In the genomic region with DNA sequence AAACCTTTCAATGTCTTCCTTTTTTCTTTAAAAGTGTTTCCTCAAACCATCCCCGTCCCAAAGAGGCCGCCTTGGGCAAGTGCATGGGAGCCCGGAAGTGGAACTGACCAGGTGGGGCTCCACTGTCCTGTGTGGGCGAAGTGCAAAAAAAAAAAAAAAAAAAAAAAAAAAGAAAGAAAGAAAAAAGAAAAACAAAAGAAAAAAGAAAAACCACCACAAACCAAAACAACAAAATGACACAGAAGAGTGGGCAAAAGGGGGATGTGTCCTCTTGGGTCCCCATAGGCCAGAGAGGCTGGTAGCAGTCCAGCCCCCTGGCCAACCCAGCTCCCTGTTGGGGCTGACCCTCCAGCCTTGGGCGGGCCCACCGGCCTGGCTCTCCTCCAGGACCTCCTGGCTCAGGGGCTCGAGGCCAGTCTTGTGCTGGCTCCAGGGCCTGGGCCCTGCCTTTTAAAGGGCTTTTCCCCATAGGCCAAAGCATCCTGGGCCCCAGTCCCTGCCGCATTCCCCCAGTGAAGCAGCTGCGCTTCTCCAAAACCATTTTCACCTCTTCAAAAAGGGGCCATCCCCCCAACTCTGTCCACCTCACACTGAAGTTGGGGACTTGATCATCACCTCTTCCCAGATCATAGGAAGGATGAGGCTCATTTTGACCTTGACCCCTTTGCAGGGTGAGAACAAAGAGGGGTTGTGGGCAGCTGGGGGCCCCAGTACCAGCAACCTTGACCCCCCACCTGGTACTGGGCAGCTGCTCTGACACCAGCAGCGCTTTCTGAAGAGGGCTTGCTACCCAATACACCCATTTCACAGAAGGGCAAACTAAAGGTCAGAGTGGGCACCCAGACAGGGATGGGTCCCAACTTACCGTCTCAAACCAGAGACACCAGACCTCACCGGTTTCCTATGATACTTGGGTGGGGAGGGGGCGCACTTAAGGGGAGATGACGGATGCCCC, we compare ENCODE assay signal across 9 cellular contexts. TPM values are rescaled to one million over a fixed set of nuclear protein-coding genes. Genes with fewer than 3 reads are reported as not detected.
DNase-seq lines count a peak whose midpoint lies in the region; ATAC-seq, FAIRE-seq and TF ChIP-seq lines count a peak whose summit lies in the region.
"Had no signal": no experiment of that assay in that cellular context is flagged by ENCODE, and none has a peak within 500 bp of the region (broad histone marks: within the 10 kb centered on the region; RNA-seq: fewer than 3 reads in every experiment).

No MANE protein-coding gene starts in this region.

- peak; percentile 53 for ATAC-seq in K562
- ATAC-seq in GM18498 (IDR thresholded peaks at IDR 0.05; ENCODE audit: unreplicated experiment): no peak
- ATAC-seq in HG03045 (IDR thresholded peaks at IDR 0.05; ENCODE audit: unreplicated experiment): no peak

- H3K36me3 ChIP-seq in BE2C: peaks cover 32% of the 10 kb centered on the region
- H3K36me3 ChIP-seq in K562 (ENCODE audit: control insufficient read depth, insufficient read depth, low read length): peaks cover 26% of the 10 kb centered on the region; the same call in 2 of the 3 replicates

- no peak overlapping the region for H3K4me2 ChIP-seq in K562 (ENCODE audit: insufficient read depth, low read length)

- TF ChIP-seq CTCF in BE2C (IDR thresholded peaks at IDR 0.05; ENCODE audit: low read depth, low read length) (no peak), K562 (IDR thresholded peaks at IDR 0.05 in 2 of 3, conservative IDR thresholded peaks at IDR 0.05 in 1 of 3; ENCODE audit: insufficient read depth in 2 of 3, low read depth in 1 of 3, low read length in 3 of 3) (no peak), nephron progenitor cell (IDR thresholded peaks at IDR 0.05) (no peak), D721Med (IDR thresholded peaks at IDR 0.05; ENCODE audit: insufficient read depth, missing control alignments) (no peak)

- no peak overlapping the region for H3K4me3 Mint-ChIP-seq in nephron progenitor cell

- peaks cover 6% of the 10 kb centered on the region for H3K27me3 Mint-ChIP-seq in nephron progenitor cell (ENCODE audit: low read depth, poor library complexity)

- intact Hi-C loops in K562 (cut with micrococcal nuclease): no loop called here

- peak; percentile 97 for FAIRE-seq in G401.6 (lab: Jason Lieb, UNC)
- FAIRE-seq in K562 (lab: Jason Lieb, UNC): no peak
- no peak for FAIRE-seq in D721Med (lab: Jason Lieb, UNC)

- H3K9me3 Mint-ChIP-seq in nephron progenitor cell: no peaks in the 10 kb centered on the region

- TF ChIP-seq EP300 in K562 (IDR thresholded peaks at IDR 0.05; ENCODE audit: low read length): no peak

- in situ Hi-C loops in K562 (cut with MboI): no loop called here

- no peaks in the 10 kb centered on the region for H3K27me3 ChIP-seq in BE2C
- no peaks in the 10 kb centered on the region for H3K27me3 ChIP-seq in K562 (ENCODE audit: control insufficient read depth in 2 of 2, insufficient read depth in 2 of 2, low read length in 2 of 2)

- peak overlapping the region; percentile 42 for H3K27ac Mint-ChIP-seq in nephron progenitor cell

- POLR2A ChIA-PET in K562 (lab: Yijun Ruan, JAX): interaction anchor here (1.6 kb wide), 1 partner anchor 12 kb away, joined by 4 read pairs; no protein-coding TSS in a partner anchor

- no peak; the same call in 1 of the 2 replicates for TF ChIP-seq POLR2A in K562 (conservative IDR thresholded peaks at IDR 0.05)

- peaks cover 35% of the 10 kb centered on the region for H3K4me1 ChIP-seq in BE2C
- peaks cover 0 to 35% of the 10 kb centered on the region in 2 experiments; a peak in 3 of 5 replicates for H3K4me1 ChIP-seq in K562 (replicated peaks in 1 of 2; ENCODE audit: control insufficient read depth in 2 of 2, insufficient read depth in 2 of 2, low read length in 2 of 2)

- H3K27ac ChIP-seq in K562 (ENCODE audit: extremely low read depth, low read depth, low read length): no peak overlapping the region

- CTCF ChIA-PET in K562 (lab: Yijun Ruan, JAX; ENCODE audit: low intra/inter-chr PET ratio): interaction anchor here (0.6 kb wide), 1 partner anchor 96 kb away, joined by 3 read pairs; no protein-coding TSS in a partner anchor

- peaks cover 9% of the 10 kb centered on the region for H3K36me3 Mint-ChIP-seq in nephron progenitor cell (ENCODE audit: low read depth)

- H4K20me1 ChIP-seq in K562 (replicated peaks; ENCODE audit: control insufficient read depth, insufficient read depth, low read length): no peaks in the 10 kb centered on the region

- peaks cover 2% of the 10 kb centered on the region for H3K9me1 ChIP-seq in K562 (ENCODE audit: control insufficient read depth, insufficient read depth, low read length)

- 69% methylated on average over 9 of the region's 14 CpGs for WGBS in K562 (ENCODE audit: insufficient coverage, low coverage, missing lambda C conversion rate)

- H3K4me3 ChIP-seq in BE2C (ENCODE audit: low read depth, low read length): no peak overlapping the region
- H3K4me3 ChIP-seq in K562: no peak overlapping the region

- no peaks in the 10 kb centered on the region for H3K9me3 ChIP-seq in BE2C
- H3K9me3 ChIP-seq in K562 (replicated peaks; ENCODE audit: control insufficient read depth, insufficient read depth, low read depth, low read length): no peaks in the 10 kb centered on the region

- peaks cover 67% of the 10 kb centered on the region for H3K4me1 Mint-ChIP-seq in nephron progenitor cell

- no peak for TF ChIP-seq RAD21 in K562 (CRISPR knock-in tag; conservative IDR thresholded peaks at IDR 0.05 in 1 of 2, IDR thresholded peaks at IDR 0.05 in 1 of 2)

- no peaks in the 10 kb centered on the region; the same call in 2 of the 3 replicates for H3K79me2 ChIP-seq in K562 (ENCODE audit: control insufficient read depth, insufficient read depth, low read length)

- BruUV-seq in K562 (replicated peaks; lab: Mats Ljungman, UMichigan): TSS peak; percentile 30

- no peak overlapping the region for H2AFZ ChIP-seq in K562 (ENCODE audit: low read depth, low read length)

- H3K9ac ChIP-seq in K562 (ENCODE audit: insufficient read depth in 1 of 2, low read depth in 2 of 2, low read length in 2 of 2): no peak overlapping the region

- DNase-seq in BE2C (peak; percentile 77), K562 (ENCODE audit: extremely low read depth in 1 of 4, low spot score in 3 of 4) (peak in 1 of 4 experiments; percentile 27), nephron progenitor cell (no peak), D721Med (ENCODE audit: insufficient read length, low spot score) (no peak), SIG-M5 (lab: John Stamatoyannopoulos, UW) (no peak)
- DNase-seq: NCI-H524 had no signal

TF ChIP-seq in K562, 482 proteins besides CTCF, POLR2A, EP300 and RAD21 (continues in another document):
- TF ChIP-seq KDM1A (IDR thresholded peaks at IDR 0.05) (peak; percentile 9 to 51; a peak in 1 of 4 replicates), KLF1 (tag; IDR thresholded peaks at IDR 0.05) (no peak), POLR2H (tag; IDR thresholded peaks at IDR 0.05; ENCODE audit: low read depth) (no peak), NCOR1 (IDR thresholded peaks at IDR 0.05) (no peak), TAL1 (IDR thresholded peaks at IDR 0.05) (no peak), BCOR (IDR thresholded peaks at IDR 0.05) (peak; percentile 86)
- TF ChIP-seq, protein P1, sequence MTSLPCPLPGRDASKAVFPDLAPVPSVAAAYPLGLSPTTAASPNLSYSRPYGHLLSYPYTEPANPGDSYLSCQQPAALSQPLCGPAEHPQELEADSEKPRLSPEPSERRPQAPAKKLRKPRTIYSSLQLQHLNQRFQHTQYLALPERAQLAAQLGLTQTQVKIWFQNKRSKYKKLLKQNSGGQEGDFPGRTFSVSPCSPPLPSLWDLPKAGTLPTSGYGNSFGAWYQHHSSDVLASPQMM (CRISPR knock-in tag; IDR thresholded peaks at IDR 0.05): no peak

RNA-seq across cellular contexts. Expression of a gene that starts 9.4 kb away (rescaled TPM):
- polyA plus RNA-seq in BE2C (2012; ENCODE audit: insufficient read depth, insufficient read length, low read depth): 69.0 TPM
- 20.8 and 48.0 TPM in 2 replicates for total RNA-seq in K562 (2011; cell fraction: chromatin; rRNA removed; ENCODE audit: low replicate concordance)
- 32.9 and 39.0 TPM in 2 replicates for total RNA-seq in K562 (2011; cell fraction: nucleolus; rRNA removed)
- total RNA-seq in K562 (2011; cell fraction: nucleoplasm; rRNA removed): 29.8 and 36.5 TPM in 2 replicates
- total RNA-seq in K562 (2014; rRNA removed) (14.6 and 18.4 TPM in 2 replicates), K562 (2014; rRNA removed; fragmentation: Illumina TruSeq; extraction: Trizol) (7.4 and 8.0 TPM in 2 replicates), K562 (2015; rRNA removed; fragmentation: Illumina TruSeq; extraction: Trizol) (10.7 and 11.2 TPM in 2 replicates), K562 (2021) (29.4 and 31.6 TPM in 2 replicates)
- polyA plus RNA-seq in K562 (2011; rRNA removed) (3.3 TPM in 2 replicates), K562 (2014; fragmentation: Illumina TruSeq; extraction: Trizol) (7.2 and 10.0 TPM in 2 replicates), K562 (2014; fragmentation: Nextera tagmentation; extraction: Ambion mirVana) (1 to 10 TPM in 1 of 2 experiments, under 1 TPM in 1; 0.75 to 1.2 TPM), K562 (2014; rRNA removed) (8.0 and 9.0 TPM in 2 replicates)
- polyA plus RNA-seq in K562 (2011; cell fraction: cytosol; rRNA removed): 2.4 and 7.2 TPM in 2 replicates
- polyA plus RNA-seq in K562 (2011; cell fraction: nucleus; rRNA removed): 12.5 and 31.3 TPM in 2 replicates
- 6.6 and 8.2 TPM in 2 replicates for polyA plus RNA-seq in K562 (2012)
- polyA minus RNA-seq in K562 (2011; rRNA and poly(A)+ RNA removed): 6.9 and 8.8 TPM in 2 replicates
- 12.9 and 18.3 TPM in 2 replicates for polyA minus RNA-seq in K562 (2011; cell fraction: cytosol; rRNA and poly(A)+ RNA removed)
- polyA minus RNA-seq in K562 (2011; cell fraction: nucleus; rRNA and poly(A)+ RNA removed): 24.7 and 27.6 TPM in 2 replicates

RNA-seq across cellular contexts. Expression of a gene that starts 18.8 kb away (rescaled TPM):
- polyA plus RNA-seq in BE2C (2012; ENCODE audit: insufficient read depth, insufficient read length, low read depth): 3.0 TPM
- 1.3 and 3.0 TPM in 2 replicates for total RNA-seq in K562 (2011; cell fraction: chromatin; rRNA removed; ENCODE audit: low replicate concordance)
- 3.0 and 3.3 TPM in 2 replicates for total RNA-seq in K562 (2011; cell fraction: nucleolus; rRNA removed)
- 2.9 and 4.0 TPM in 2 replicates for total RNA-seq in K562 (2011; cell fraction: nucleoplasm; rRNA removed)
- total RNA-seq in K562 (2014; rRNA removed) (1.0 and 1.1 TPM in 2 replicates), K562 (2014; rRNA removed; fragmentation: Illumina TruSeq; extraction: Trizol) (0.51 and 0.54 TPM in 2 replicates), K562 (2015; rRNA removed; fragmentation: Illumina TruSeq; extraction: Trizol) (0.65 and 0.72 TPM in 2 replicates), K562 (2021) (3.0 and 3.1 TPM in 2 replicates)
- polyA plus RNA-seq in K562 (2011; rRNA removed) (1.8 and 3.3 TPM in 2 replicates), K562 (2014; fragmentation: Illumina TruSeq; extraction: Trizol) (2.3 and 2.6 TPM in 2 replicates), K562 (2014; fragmentation: Nextera tagmentation; extraction: Ambion mirVana) (under 1 TPM; 0.01 to 0.10 TPM), K562 (2014; rRNA removed) (1.5 and 1.7 TPM in 2 replicates)
- polyA plus RNA-seq in K562 (2011; cell fraction: cytosol; rRNA removed): 2.5 and 2.8 TPM in 2 replicates
- 2.1 and 2.8 TPM in 2 replicates for polyA plus RNA-seq in K562 (2011; cell fraction: nucleus; rRNA removed)
- polyA plus RNA-seq in K562 (2012): 1.7 and 3.2 TPM in 2 replicates
- 1.9 and 2.7 TPM in 2 replicates for polyA minus RNA-seq in K562 (2011; rRNA and poly(A)+ RNA removed)
- 2.6 and 4.7 TPM in 2 replicates for polyA minus RNA-seq in K562 (2011; cell fraction: cytosol; rRNA and poly(A)+ RNA removed)
- 0.94 and 1.00 TPM in 2 replicates for polyA minus RNA-seq in K562 (2011; cell fraction: nucleus; rRNA and poly(A)+ RNA removed)
